In genomic region chr1:223622132-223622842, GRCh38 we compare ENCODE assay signal across 2 cellular contexts.
TF ChIP-seq lines count a peak whose summit lies in the region.

No MANE protein-coding gene starts in this region.

TF ChIP-seq in GM12878, 131 proteins besides CTCF, POLR2A, EP300 and RAD21:
- TF ChIP-seq, protein P1, sequence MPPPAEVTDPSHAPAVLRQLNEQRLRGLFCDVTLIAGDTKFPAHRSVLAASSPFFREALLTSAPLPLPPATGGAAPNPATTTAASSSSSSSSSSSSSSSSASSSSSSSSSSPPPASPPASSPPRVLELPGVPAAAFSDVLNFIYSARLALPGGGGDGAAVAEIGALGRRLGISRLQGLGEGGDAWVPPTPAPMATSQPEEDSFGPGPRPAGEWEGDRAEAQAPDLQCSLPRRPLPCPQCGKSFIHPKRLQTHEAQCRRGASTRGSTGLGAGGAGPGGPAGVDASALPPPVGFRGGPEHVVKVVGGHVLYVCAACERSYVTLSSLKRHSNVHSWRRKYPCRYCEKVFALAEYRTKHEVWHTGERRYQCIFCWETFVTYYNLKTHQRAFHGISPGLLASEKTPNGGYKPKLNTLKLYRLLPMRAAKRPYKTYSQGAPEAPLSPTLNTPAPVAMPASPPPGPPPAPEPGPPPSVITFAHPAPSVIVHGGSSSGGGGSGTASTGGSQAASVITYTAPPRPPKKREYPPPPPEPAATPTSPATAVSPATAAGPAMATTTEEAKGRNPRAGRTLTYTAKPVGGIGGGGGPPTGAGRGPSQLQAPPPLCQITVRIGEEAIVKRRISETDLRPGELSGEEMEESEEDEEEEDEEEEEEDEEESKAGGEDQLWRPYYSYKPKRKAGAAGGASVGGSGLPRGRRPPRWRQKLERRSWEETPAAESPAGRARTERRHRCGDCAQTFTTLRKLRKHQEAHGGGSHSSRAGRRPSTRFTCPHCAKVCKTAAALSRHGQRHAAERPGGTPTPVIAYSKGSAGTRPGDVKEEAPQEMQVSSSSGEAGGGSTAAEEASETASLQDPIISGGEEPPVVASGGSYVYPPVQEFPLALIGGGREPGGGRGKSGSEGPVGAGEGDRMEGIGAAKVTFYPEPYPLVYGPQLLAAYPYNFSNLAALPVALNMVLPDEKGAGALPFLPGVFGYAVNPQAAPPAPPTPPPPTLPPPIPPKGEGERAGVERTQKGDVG (CRISPR knock-in tag; IDR thresholded peaks at IDR 0.05), result no peak
- TF ChIP-seq RELA (IDR thresholded peaks at IDR 0.05; ENCODE audit: borderline replicate concordance, partially characterized antibody) (no peak), MTA3 (IDR thresholded peaks at IDR 0.05; ENCODE audit: borderline replicate concordance, low read length) (no peak), FOXK2 (IDR thresholded peaks at IDR 0.05) (no peak), TAF1 (IDR thresholded peaks at IDR 0.05; ENCODE audit: borderline replicate concordance, low read depth, low read length) (no peak), E2F4 (IDR thresholded peaks at IDR 0.05; ENCODE audit: low read depth, low read length) (no peak)
- TF ChIP-seq, protein P2, sequence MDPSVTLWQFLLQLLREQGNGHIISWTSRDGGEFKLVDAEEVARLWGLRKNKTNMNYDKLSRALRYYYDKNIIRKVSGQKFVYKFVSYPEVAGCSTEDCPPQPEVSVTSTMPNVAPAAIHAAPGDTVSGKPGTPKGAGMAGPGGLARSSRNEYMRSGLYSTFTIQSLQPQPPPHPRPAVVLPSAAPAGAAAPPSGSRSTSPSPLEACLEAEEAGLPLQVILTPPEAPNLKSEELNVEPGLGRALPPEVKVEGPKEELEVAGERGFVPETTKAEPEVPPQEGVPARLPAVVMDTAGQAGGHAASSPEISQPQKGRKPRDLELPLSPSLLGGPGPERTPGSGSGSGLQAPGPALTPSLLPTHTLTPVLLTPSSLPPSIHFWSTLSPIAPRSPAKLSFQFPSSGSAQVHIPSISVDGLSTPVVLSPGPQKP (IDR thresholded peaks at IDR 0.05; ENCODE audit: low read depth, low read length), result no peak
- TF ChIP-seq, protein P3, sequence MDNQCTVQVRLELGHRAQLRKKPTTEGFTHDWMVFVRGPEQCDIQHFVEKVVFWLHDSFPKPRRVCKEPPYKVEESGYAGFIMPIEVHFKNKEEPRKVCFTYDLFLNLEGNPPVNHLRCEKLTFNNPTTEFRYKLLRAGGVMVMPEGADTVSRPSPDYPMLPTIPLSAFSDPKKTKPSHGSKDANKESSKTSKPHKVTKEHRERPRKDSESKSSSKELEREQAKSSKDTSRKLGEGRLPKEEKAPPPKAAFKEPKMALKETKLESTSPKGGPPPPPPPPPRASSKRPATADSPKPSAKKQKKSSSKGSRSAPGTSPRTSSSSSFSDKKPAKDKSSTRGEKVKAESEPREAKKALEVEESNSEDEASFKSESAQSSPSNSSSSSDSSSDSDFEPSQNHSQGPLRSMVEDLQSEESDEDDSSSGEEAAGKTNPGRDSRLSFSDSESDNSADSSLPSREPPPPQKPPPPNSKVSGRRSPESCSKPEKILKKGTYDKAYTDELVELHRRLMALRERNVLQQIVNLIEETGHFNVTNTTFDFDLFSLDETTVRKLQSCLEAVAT (IDR thresholded peaks at IDR 0.05), result no peak

TF ChIP-seq in liver, 16 proteins besides CTCF, POLR2A, EP300 and RAD21:
- TF ChIP-seq NR2F2 (IDR thresholded peaks at IDR 0.05) (peak; percentile 31), EGR1 (IDR thresholded peaks at IDR 0.05; ENCODE audit: low read depth in 2 of 2) (peak in 1 of 2 donors; percentile 49), JUND (IDR thresholded peaks at IDR 0.05) (peak; percentile 38 to 69), TAF1 (conservative IDR thresholded peaks at IDR 0.05) (no peak), ZBTB33 (IDR thresholded peaks at IDR 0.05) (peak; percentile 61), FOXA1 (IDR thresholded peaks at IDR 0.05) (no peak), HNF4A (conservative IDR thresholded peaks at IDR 0.05) (peak; percentile 95 to 96), HNF4G (IDR thresholded peaks at IDR 0.05) (peak; percentile 86), RXRA (IDR thresholded peaks at IDR 0.05) (peak; percentile 75 to 76), GABPA (IDR thresholded peaks at IDR 0.05 in 1 of 2, conservative IDR thresholded peaks at IDR 0.05 in 1 of 2) (no peak), MAX (IDR thresholded peaks at IDR 0.05) (peak; percentile 38), FOXA2 (IDR thresholded peaks at IDR 0.05) (no peak), SP1 (IDR thresholded peaks at IDR 0.05) (peak; percentile 95), YY1 (IDR thresholded peaks at IDR 0.05) (peak; percentile 46)
- TF ChIP-seq, protein P4, sequence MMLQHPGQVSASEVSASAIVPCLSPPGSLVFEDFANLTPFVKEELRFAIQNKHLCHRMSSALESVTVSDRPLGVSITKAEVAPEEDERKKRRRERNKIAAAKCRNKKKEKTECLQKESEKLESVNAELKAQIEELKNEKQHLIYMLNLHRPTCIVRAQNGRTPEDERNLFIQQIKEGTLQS (IDR thresholded peaks at IDR 0.05), result no peak
- TF ChIP-seq, protein P5, sequence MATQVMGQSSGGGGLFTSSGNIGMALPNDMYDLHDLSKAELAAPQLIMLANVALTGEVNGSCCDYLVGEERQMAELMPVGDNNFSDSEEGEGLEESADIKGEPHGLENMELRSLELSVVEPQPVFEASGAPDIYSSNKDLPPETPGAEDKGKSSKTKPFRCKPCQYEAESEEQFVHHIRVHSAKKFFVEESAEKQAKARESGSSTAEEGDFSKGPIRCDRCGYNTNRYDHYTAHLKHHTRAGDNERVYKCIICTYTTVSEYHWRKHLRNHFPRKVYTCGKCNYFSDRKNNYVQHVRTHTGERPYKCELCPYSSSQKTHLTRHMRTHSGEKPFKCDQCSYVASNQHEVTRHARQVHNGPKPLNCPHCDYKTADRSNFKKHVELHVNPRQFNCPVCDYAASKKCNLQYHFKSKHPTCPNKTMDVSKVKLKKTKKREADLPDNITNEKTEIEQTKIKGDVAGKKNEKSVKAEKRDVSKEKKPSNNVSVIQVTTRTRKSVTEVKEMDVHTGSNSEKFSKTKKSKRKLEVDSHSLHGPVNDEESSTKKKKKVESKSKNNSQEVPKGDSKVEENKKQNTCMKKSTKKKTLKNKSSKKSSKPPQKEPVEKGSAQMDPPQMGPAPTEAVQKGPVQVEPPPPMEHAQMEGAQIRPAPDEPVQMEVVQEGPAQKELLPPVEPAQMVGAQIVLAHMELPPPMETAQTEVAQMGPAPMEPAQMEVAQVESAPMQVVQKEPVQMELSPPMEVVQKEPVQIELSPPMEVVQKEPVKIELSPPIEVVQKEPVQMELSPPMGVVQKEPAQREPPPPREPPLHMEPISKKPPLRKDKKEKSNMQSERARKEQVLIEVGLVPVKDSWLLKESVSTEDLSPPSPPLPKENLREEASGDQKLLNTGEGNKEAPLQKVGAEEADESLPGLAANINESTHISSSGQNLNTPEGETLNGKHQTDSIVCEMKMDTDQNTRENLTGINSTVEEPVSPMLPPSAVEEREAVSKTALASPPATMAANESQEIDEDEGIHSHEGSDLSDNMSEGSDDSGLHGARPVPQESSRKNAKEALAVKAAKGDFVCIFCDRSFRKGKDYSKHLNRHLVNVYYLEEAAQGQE (IDR thresholded peaks at IDR 0.05), result peak; percentile 78
